1 cellular context compared by ENCODE assay signal in the genomic region with DNA sequence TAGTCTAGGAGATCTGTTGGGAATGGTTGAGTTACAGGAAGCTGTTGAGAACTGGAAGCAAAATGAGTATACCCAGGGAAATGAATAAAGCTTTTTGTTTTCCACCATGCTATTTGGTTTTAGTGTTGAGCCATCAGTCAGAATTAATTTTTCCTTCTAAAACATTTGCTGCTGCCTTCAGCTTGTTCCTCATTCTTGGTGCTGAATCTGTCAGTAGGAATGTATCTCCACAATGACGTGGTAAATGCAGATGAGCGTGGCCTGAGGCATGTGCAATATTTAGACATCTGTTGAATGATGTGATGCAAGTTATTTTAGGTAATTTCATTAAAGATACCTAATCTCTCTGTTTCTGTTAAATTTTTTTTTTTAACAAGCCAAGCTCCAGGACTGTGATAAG.
TF ChIP-seq lines count a peak whose summit lies in the region.

No MANE protein-coding gene starts in this region.

TF ChIP-seq in K562, 482 proteins besides CTCF, POLR2A, EP300 and RAD21:
- TF ChIP-seq PBX2 (CRISPR knock-in tag; IDR thresholded peaks at IDR 0.05; ENCODE audit: low read depth) (no peak), PBX2 (tag; conservative IDR thresholded peaks at IDR 0.05; ENCODE audit: low read depth) (0 out of 2 replicates have a peak, but pooled peaks have one; percentile 14), RBFOX2 (IDR thresholded peaks at IDR 0.05; ENCODE audit: low read depth, low read length) (0 out of 2 replicates have a peak, but pooled peaks have one; percentile 39), CEBPB (tag; IDR thresholded peaks at IDR 0.05) (peak; percentile 49), ZNF77 (CRISPR knock-in tag; IDR thresholded peaks at IDR 0.05) (no peak), CEBPG (CRISPR knock-in tag; IDR thresholded peaks at IDR 0.05) (peak; percentile 42; the same call in 1 of the 2 replicates), CEBPG (tag; conservative IDR thresholded peaks at IDR 0.05 in 1 of 2, IDR thresholded peaks at IDR 0.05 in 1 of 2) (no peak), POLR2AphosphoS5 (IDR thresholded peaks at IDR 0.05; ENCODE audit: control insufficient read depth, insufficient read depth, low read depth, low read length) (peak; percentile 48; the same call in 1 of the 2 replicates), RBM22 (IDR thresholded peaks at IDR 0.05; ENCODE audit: low read depth, low read length, poor library complexity, severe bottlenecking) (no peak)
TF ChIP-seq in K562: peak in this region for 5.
